ENCODE assay signal across 15 cellular contexts in the genomic region with DNA sequence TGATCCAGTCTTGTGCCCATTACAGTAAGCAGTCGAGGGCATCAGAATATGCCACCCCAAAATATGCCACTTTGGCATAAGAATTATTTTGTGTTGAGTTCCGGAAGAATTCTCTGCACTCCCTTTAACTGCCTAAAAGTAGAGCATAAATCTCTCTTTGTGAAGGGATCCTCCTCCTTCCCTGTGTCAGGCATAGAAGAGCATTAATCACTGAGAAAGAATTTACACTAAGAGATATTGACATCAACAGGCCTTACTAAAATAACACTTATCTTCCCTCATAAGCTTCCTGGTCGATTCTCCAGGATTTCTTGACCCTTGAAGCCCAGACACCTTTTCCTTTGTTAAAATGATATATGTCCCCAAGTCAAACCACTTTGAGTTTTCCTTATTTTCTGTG. TPM values are rescaled to one million over a fixed set of nuclear protein-coding genes. Genes with fewer than 3 reads are reported as not detected.
"Had no signal": no experiment of that assay in that cellular context is flagged by ENCODE, and none has a peak within 500 bp of the region (broad histone marks: within the 10 kb centered on the region; RNA-seq: fewer than 3 reads in every experiment).

No MANE protein-coding gene starts in this region.

- H3K4me3 ChIP-seq: adrenal gland, hepatocyte, sigmoid colon, thyroid gland had no signal

- H3K9me3 ChIP-seq: adrenal gland, sigmoid colon, thyroid gland had no signal

- ATAC-seq: activated CD8-positive, alpha-beta memory T cell treated with anti-CD3 and anti-CD28 coated beads, Interleukin-2, amount 10 ng/mL, durations not matched to agents 7 days and 5 days; effector memory CD8-positive, alpha-beta T cell; SK-N-SH treated with all-trans-retinoic acid at 6 μM for 48 hours; stimulated activated naive B cell treated with anti-CD40 and anti-IgM and Interleukin-4, amounts not matched to agents 10 μg/mL and 1 μg/mL and 100 μg/mL, for 72 hours had no signal

- H3K27me3 ChIP-seq: adrenal gland, hepatocyte, sigmoid colon, thyroid gland had no signal

- H3K4me1 ChIP-seq: adrenal gland, sigmoid colon, thyroid gland had no signal

- H3K27ac ChIP-seq: adrenal gland, hepatocyte, sigmoid colon, thyroid gland, VCaP had no signal

- DNase-seq: activated CD4-positive, alpha-beta memory T cell treated with anti-CD3 and anti-CD28 coated beads for 36 hours; activated CD8-positive, alpha-beta memory T cell treated with anti-CD3 and anti-CD28 coated beads, Interleukin-2, amount 10 ng/mL, durations not matched to agents 7 days and 5 days; activated effector memory CD4-positive, alpha-beta T cell treated with Interleukin-2 at 50 U/mL for 16 hours; activated T-cell treated with anti-CD3 and anti-CD28 coated beads, Interleukin-2, amount 50 U/mL, for 24 hours; adrenal gland; effector memory CD8-positive, alpha-beta T cell; kidney; sigmoid colon; stimulated activated CD4-positive, alpha-beta T cell treated with anti-CD3 and anti-CD28 coated beads, Interleukin-2, amount 100 ng/mL, for 48 hours; stimulated activated naive B cell treated with anti-CD40 and anti-IgM and Interleukin-4, amounts not matched to agents 10 μg/mL and 1 μg/mL and 100 μg/mL, for 72 hours; thyroid gland had no signal

- H3K36me3 ChIP-seq: adrenal gland, sigmoid colon, thyroid gland had no signal

RNA-seq across cellular contexts. Expression of gene KYNU, which starts 27.6 kb away (rescaled TPM):
- total RNA-seq: activated CD4-positive, alpha-beta memory T cell treated with anti-CD3 and anti-CD28 coated beads for 36 hours; activated CD8-positive, alpha-beta memory T cell treated with anti-CD3 and anti-CD28 coated beads, Interleukin-2, amount 10 ng/mL, durations not matched to agents 7 days and 5 days; T-helper 1 cell treated with Interleukin-12 subunit alpha and Interleukin-12 subunit beta and Interleukin-4 antibody, amounts not matched to agents 30 ng/mL and 1 ng/mL, for 36 hours had no signal
